ENCODE assay signal across 8 cellular contexts in genomic region chr9:129834489-129835127, GRCh38. TPM values are rescaled to one million over a fixed set of nuclear protein-coding genes. Genes with fewer than 3 reads are reported as not detected.
DNase-seq lines count a peak whose midpoint lies in the region; ATAC-seq and TF ChIP-seq lines count a peak whose summit lies in the region.

No MANE protein-coding gene starts in this region.

- H3K4me2 ChIP-seq in fibroblast of lung (ENCODE audit: extremely low read depth, insufficient read depth, low read length): peak overlapping the region; percentile 74

- H3K79me2 ChIP-seq in fibroblast of lung (ENCODE audit: control insufficient read depth, insufficient read depth, low read length): peaks cover 15% of the 10 kb centered on the region

- H3K27ac ChIP-seq in HUES6 (ENCODE audit: low read depth, low read length) (no peak overlapping the region), fibroblast of lung (ENCODE audit: insufficient read depth, low read length) (peak overlapping the region; percentile 72)

- POLR2A ChIA-PET in activated CD8-positive, alpha-beta T cell treated with anti-CD3 and anti-CD28 coated beads, Interleukin-2, amount 10 ng/mL, durations not matched to agents 7 days and 5 days (lab: Charles Lee): interaction anchor here (0.6 to 3.2 kb wide), 17 partner anchors 8 to 293 kb away, joined by 3 to 27 read pairs (median 4); partner anchors contain the start of genes GPR107 and TOR1A

- H3K27me3 ChIP-seq in HUES6 (ENCODE audit: control insufficient read depth, insufficient read depth, low read length): no peaks in the 10 kb centered on the region
- no peaks in the 10 kb centered on the region for H3K27me3 ChIP-seq in fibroblast of lung (ENCODE audit: control insufficient read depth, insufficient read depth, low read length)

- TF ChIP-seq CTCF in fibroblast of lung (conservative IDR thresholded peaks at IDR 0.05 in 1 of 2, IDR thresholded peaks at IDR 0.05 in 1 of 2; ENCODE audit: low read depth in 1 of 2, low read length in 2 of 2) (no peak), osteocyte (IDR thresholded peaks at IDR 0.05) (no peak)

- CTCF ChIA-PET in activated CD8-positive, alpha-beta T cell treated with anti-CD3 and anti-CD28 coated beads, Interleukin-2, amount 10 ng/mL, durations not matched to agents 7 days and 5 days (lab: Charles Lee): interaction anchor here (1.0 to 1.2 kb wide), 3 partner anchors 8 to 293 kb away, joined by 3 to 4 read pairs (median 3); no protein-coding TSS in a partner anchor

- peak; percentile 10 for ATAC-seq in GM21367 (IDR thresholded peaks at IDR 0.05; ENCODE audit: unreplicated experiment)
- peak; percentile 27 for ATAC-seq in activated CD8-positive, alpha-beta T cell treated with anti-CD3 and anti-CD28 coated beads, Interleukin-2, amount 10 ng/mL, durations not matched to agents 7 days and 5 days

- peaks cover 51% of the 10 kb centered on the region for H3K4me1 Mint-ChIP-seq in activated CD8-positive, alpha-beta T cell treated with anti-CD3 and anti-CD28 coated beads, Interleukin-2, amount 10 ng/mL, durations not matched to agents 7 days and 5 days (ENCODE audit: low read depth)
- H3K4me1 Mint-ChIP-seq in osteocyte (ENCODE audit: unreplicated experiment): peaks cover 48% of the 10 kb centered on the region

- H4K20me1 ChIP-seq in fibroblast of lung (ENCODE audit: control insufficient read depth, extremely low read depth, insufficient read depth, low read length): no peaks in the 10 kb centered on the region

- peak overlapping the region; percentile 67 for H3K9ac ChIP-seq in HUES6 (ENCODE audit: low read length)
- H3K9ac ChIP-seq in fibroblast of lung (ENCODE audit: insufficient read depth, low read length): peak overlapping the region; percentile 78

- no peaks in the 10 kb centered on the region for H3K9me3 Mint-ChIP-seq in activated CD8-positive, alpha-beta T cell treated with anti-CD3 and anti-CD28 coated beads, Interleukin-2, amount 10 ng/mL, durations not matched to agents 7 days and 5 days (ENCODE audit: insufficient read depth)
- no peaks in the 10 kb centered on the region for H3K9me3 Mint-ChIP-seq in osteocyte (ENCODE audit: unreplicated experiment)

- peak overlapping the region; percentile 99 for H3K27ac Mint-ChIP-seq in activated CD8-positive, alpha-beta T cell treated with anti-CD3 and anti-CD28 coated beads, Interleukin-2, amount 10 ng/mL, durations not matched to agents 7 days and 5 days
- H3K27ac Mint-ChIP-seq in osteocyte (ENCODE audit: unreplicated experiment): peak overlapping the region; percentile 97

- H3K36me3 Mint-ChIP-seq in activated CD8-positive, alpha-beta T cell treated with anti-CD3 and anti-CD28 coated beads, Interleukin-2, amount 10 ng/mL, durations not matched to agents 7 days and 5 days (ENCODE audit: low read depth): peaks cover 71% of the 10 kb centered on the region
- H3K36me3 Mint-ChIP-seq in osteocyte (ENCODE audit: unreplicated experiment): peaks cover 18% of the 10 kb centered on the region

- peaks cover 35% of the 10 kb centered on the region for H3K36me3 ChIP-seq in HUES6 (ENCODE audit: control insufficient read depth, insufficient read depth, low read length)
- peaks cover 3% of the 10 kb centered on the region for H3K36me3 ChIP-seq in fibroblast of lung (ENCODE audit: control insufficient read depth, insufficient read depth, low read length)

- H3K4me3 ChIP-seq in HUES6 (ENCODE audit: low read depth, low read length): peak overlapping the region; percentile 95
- H3K4me3 ChIP-seq in fibroblast of lung (replicated peaks in 1 of 4; ENCODE audit: control extremely low read depth in 1 of 4, insufficient read depth in 1 of 4, low read depth in 3 of 4, low read length in 4 of 4): peak overlapping the region; percentile 64 to 98 (median 87)

- H3K4me1 ChIP-seq in HUES6 (ENCODE audit: control insufficient read depth, insufficient read depth, low read length): peaks cover 29% of the 10 kb centered on the region
- H3K4me1 ChIP-seq in fibroblast of lung (ENCODE audit: control insufficient read depth, extremely low read depth, insufficient read depth, low read length): peaks cover 14% of the 10 kb centered on the region

- H3K9me3 ChIP-seq in HUES6 (ENCODE audit: control insufficient read depth, insufficient read depth, low read depth, low read length) (no peaks in the 10 kb centered on the region), fibroblast of lung (ENCODE audit: control insufficient read depth, insufficient read depth, low read depth, low read length) (no peaks in the 10 kb centered on the region)

- H3K4me3 Mint-ChIP-seq in activated CD8-positive, alpha-beta T cell treated with anti-CD3 and anti-CD28 coated beads, Interleukin-2, amount 10 ng/mL, durations not matched to agents 7 days and 5 days: peak overlapping the region; percentile 98
- peak overlapping the region; percentile 98 for H3K4me3 Mint-ChIP-seq in osteocyte (ENCODE audit: unreplicated experiment)

- DNase-seq in AML-193 (lab: John Stamatoyannopoulos, UW) (peak; percentile 12 to 18), fibroblast of lung (ENCODE audit: low read depth in 2 of 2) (no peak), osteocyte (ENCODE audit: extremely low spot score, unreplicated experiment) (no peak), NCI-H748 (lab: John Stamatoyannopoulos, UW; ENCODE audit: unreplicated experiment) (no peak), DMS114 treated with DMSO at 0.1 percent for 48 hours (lab: John Stamatoyannopoulos, UW; ENCODE audit: unreplicated experiment) (no peak)
- DNase-seq in activated CD8-positive, alpha-beta T cell treated with anti-CD3 and anti-CD28 coated beads, Interleukin-2, amount 10 ng/mL, durations not matched to agents 7 days and 5 days: peak; percentile 67

- no peaks in the 10 kb centered on the region for H3K27me3 Mint-ChIP-seq in activated CD8-positive, alpha-beta T cell treated with anti-CD3 and anti-CD28 coated beads, Interleukin-2, amount 10 ng/mL, durations not matched to agents 7 days and 5 days (ENCODE audit: low read depth)
- H3K27me3 Mint-ChIP-seq in osteocyte (ENCODE audit: unreplicated experiment): no peaks in the 10 kb centered on the region

- H2AFZ ChIP-seq in fibroblast of lung (ENCODE audit: low read length): peak overlapping the region; percentile 95

RNA-seq across cellular contexts. Expression of gene C9orf78, which starts 0.5 kb away (rescaled TPM):
- 10 to 100 TPM; 89.7 to 91.7 TPM for total RNA-seq in activated CD8-positive, alpha-beta T cell treated with anti-CD3 and anti-CD28 coated beads, Interleukin-2, amount 10 ng/mL, durations not matched to agents 7 days and 5 days
- total RNA-seq in fibroblast of lung (39.8 TPM in 2 replicates), osteocyte (38.9 and 45.9 TPM in 2 replicates)
- polyA plus RNA-seq in fibroblast of lung: 88.6 and 92.6 TPM in 2 replicates
- polyA plus RNA-seq in fibroblast of lung (2012): 49.4 and 59.3 TPM in 2 replicates
- polyA minus RNA-seq in fibroblast of lung (ENCODE audit: low replicate concordance): 3.4 and 7.2 TPM in 2 replicates

RNA-seq across cellular contexts. Expression of gene USP20, which starts 0.7 kb away (rescaled TPM):
- 10 to 100 TPM; 86.2 to 87.4 TPM for total RNA-seq in activated CD8-positive, alpha-beta T cell treated with anti-CD3 and anti-CD28 coated beads, Interleukin-2, amount 10 ng/mL, durations not matched to agents 7 days and 5 days
- 7.4 and 12.9 TPM in 2 replicates for total RNA-seq in fibroblast of lung
- 6.7 and 6.8 TPM in 2 replicates for polyA plus RNA-seq in fibroblast of lung
- 8.8 and 10.5 TPM in 2 replicates for polyA plus RNA-seq in fibroblast of lung (2012)
- polyA minus RNA-seq in fibroblast of lung (ENCODE audit: low replicate concordance): 17.6 and 22.8 TPM in 2 replicates
- total RNA-seq in osteocyte: 31.2 and 32.6 TPM in 2 replicates

RNA-seq across cellular contexts. Expression of gene TOR1A, which starts 10.7 kb away (rescaled TPM):
- total RNA-seq in activated CD8-positive, alpha-beta T cell treated with anti-CD3 and anti-CD28 coated beads, Interleukin-2, amount 10 ng/mL, durations not matched to agents 7 days and 5 days: 10 to 100 TPM; 54.6 to 58.4 TPM
- total RNA-seq in fibroblast of lung (31.1 and 31.5 TPM in 2 replicates), osteocyte (46.1 and 51.3 TPM in 2 replicates)
- polyA plus RNA-seq in fibroblast of lung: 80.2 and 101 TPM in 2 replicates
- polyA plus RNA-seq in fibroblast of lung (2012): 41.5 and 51.2 TPM in 2 replicates
- 27.3 and 32.9 TPM in 2 replicates for polyA minus RNA-seq in fibroblast of lung (ENCODE audit: low replicate concordance)

RNA-seq across cellular contexts. Expression of gene TOR1B, which starts 31.6 kb away (rescaled TPM):
- 10 to 100 TPM; 22.1 to 24.4 TPM for total RNA-seq in activated CD8-positive, alpha-beta T cell treated with anti-CD3 and anti-CD28 coated beads, Interleukin-2, amount 10 ng/mL, durations not matched to agents 7 days and 5 days
- 18.7 and 20.3 TPM in 2 replicates for total RNA-seq in fibroblast of lung
- polyA plus RNA-seq in fibroblast of lung: 29.5 and 33.6 TPM in 2 replicates
- polyA plus RNA-seq in fibroblast of lung (2012): 21.6 and 25.4 TPM in 2 replicates
- polyA minus RNA-seq in fibroblast of lung (ENCODE audit: low replicate concordance): 11.3 and 14.3 TPM in 2 replicates
- 32.1 and 32.7 TPM in 2 replicates for total RNA-seq in osteocyte

Comparison
In these comparisons a context has a peak if more than half of its experiments do, and no peak if none do; other contexts are left out.
1. DNase-seq: peak in AML-193 (2 of 2) and activated CD8-positive, alpha-beta T cell treated with anti-CD3 and anti-CD28 coated beads, Interleukin-2, amount 10 ng/mL, durations not matched to agents 7 days and 5 days (single experiment); none in fibroblast of lung (0 of 2), osteocyte (single experiment), NCI-H748 (single experiment) and DMS114 treated with DMSO at 0.1 percent for 48 hours (single experiment).